ENCODE assay signal across 8 cellular contexts in genomic region chr6:75204959-75205775, GRCh38. TPM values are rescaled to one million over a fixed set of nuclear protein-coding genes. Genes with fewer than 3 reads are reported as not detected.
DNase-seq lines count a peak whose midpoint lies in the region; ATAC-seq, FAIRE-seq and TF ChIP-seq lines count a peak whose summit lies in the region.

No MANE protein-coding gene starts in this region.

- H3K4me3 ChIP-seq in bronchial epithelial cell (ENCODE audit: low read depth, low read length) (peak overlapping the region; percentile 28), HepG2 (replicated peaks in 1 of 3; ENCODE audit: insufficient read depth in 1 of 3, low read depth in 2 of 3, low read length in 3 of 3) (peak overlapping the region in 1 of 3 experiments; percentile 32; a peak in 1 of 6 replicates), testis (peak overlapping the region; percentile 51 to 71)

- H3K36me3 ChIP-seq in bronchial epithelial cell (ENCODE audit: control insufficient read depth, insufficient read depth, low read length) (no peaks in the 10 kb centered on the region), HepG2 (replicated peaks in 1 of 2; ENCODE audit: control insufficient read depth in 1 of 2, insufficient read depth in 2 of 2, low read length in 2 of 2) (no peaks in the 10 kb centered on the region), testis (ENCODE audit: low read depth, missing control alignments) (no peaks in the 10 kb centered on the region)

- TF ChIP-seq EP300 in HepG2 (IDR thresholded peaks at IDR 0.05; ENCODE audit: low read depth in 2 of 2, low read length in 2 of 2) (no peak), HepG2 (CRISPR knock-in tag; IDR thresholded peaks at IDR 0.05; ENCODE audit: borderline replicate concordance) (no peak)

- no peaks in the 10 kb centered on the region for H3K4me1 ChIP-seq in HepG2 (ENCODE audit: insufficient read depth, low read length)
- H3K4me1 ChIP-seq in testis, result peaks cover 18% of the 10 kb centered on the region

- no peak for TF ChIP-seq RAD21 in HepG2 (CRISPR knock-in tag; IDR thresholded peaks at IDR 0.05)

- TF ChIP-seq POLR2A in HepG2 (IDR thresholded peaks at IDR 0.05; ENCODE audit: insufficient read depth in 1 of 2, low read depth in 2 of 2, low read length in 2 of 2) (no peak), testis (IDR thresholded peaks at IDR 0.05) (no peak)

- WGBS in HepG2 (ENCODE audit: low lambda C conversion rate), result 13% methylated on average over 17 of the region's 47 CpGs
- 1% methylated on average over 28 to 42 of the region's 47 CpGs for WGBS in testis, 2 donors

- no peak overlapping the region for H3K27ac ChIP-seq in HepG2 (ENCODE audit: extremely low read length, insufficient read depth, low read length)
- peak overlapping the region; percentile 28 to 67 for H3K27ac ChIP-seq in testis

- DNase-seq in DMS114 treated with DMSO at 0.1 percent for 48 hours (lab: John Stamatoyannopoulos, UW; ENCODE audit: unreplicated experiment), result peak; percentile 10
- peak; percentile 84 for DNase-seq in NCI-H226
- peak; percentile 44 for DNase-seq in bronchial epithelial cell (ENCODE audit: low read depth)
- no peak for DNase-seq in HepG2 (ENCODE audit: low spot score)
- no peak for DNase-seq in testis
- DNase-seq in NCI-H146 (lab: John Stamatoyannopoulos, UW), result no peak
- DNase-seq in HuH-7 (ENCODE audit: low spot score), result no peak
- no peak for DNase-seq in SKM-1 (lab: John Stamatoyannopoulos, UW; ENCODE audit: unreplicated experiment)

- H3K9me3 ChIP-seq in HepG2 (ENCODE audit: low read length) (no peaks in the 10 kb centered on the region), testis (no peaks in the 10 kb centered on the region)

- H4K20me1 ChIP-seq in HepG2 (ENCODE audit: insufficient read depth, low read length), result no peaks in the 10 kb centered on the region

- in situ Hi-C loops in HepG2 (cut with HindIII; ENCODE audit: extremely low pct_ligation_motif_present, low pct_unique_long_range_greater_than_20kb), result loop anchor here (10.0 to 25.0 kb wide), 6 partner anchors 450 to 1468 kb away; no protein-coding TSS in a partner anchor

- no TSS peak for BruUV-seq in HepG2 (replicated peaks; lab: Mats Ljungman, UMichigan)

- ATAC-seq in HepG2, result no peak

- H3K4me2 ChIP-seq in HepG2 (ENCODE audit: low read depth, low read length), result peak overlapping the region; percentile 35; the same call in 1 of the 2 replicates

- POLR2A ChIA-PET in HepG2 (lab: Yijun Ruan, JAX), result no interaction called here

- intact Hi-C loops in HepG2 (cut with micrococcal nuclease; ENCODE audit: unreplicated experiment), result loop anchor here (1.0 to 10.0 kb wide), 5 partner anchors 140 to 1350 kb away; no protein-coding TSS in a partner anchor
- intact Hi-C loops in testis (cut with DNase I; ENCODE audit: low total_unique reads), result loop anchor here (10.0 kb wide), 2 partner anchors 790 to 1460 kb away; no protein-coding TSS in a partner anchor

- H3K27me3 ChIP-seq in bronchial epithelial cell (ENCODE audit: control insufficient read depth, insufficient read depth, low read length) (peaks cover 1% of the 10 kb centered on the region), HepG2 (ENCODE audit: control insufficient read depth in 1 of 2, insufficient read depth in 2 of 2, low read length in 2 of 2) (peaks cover 6 to 64% of the 10 kb centered on the region in 2 experiments; a peak in 4 of 5 replicates), testis (no peaks in the 10 kb centered on the region)

- H3K79me2 ChIP-seq in HepG2 (ENCODE audit: insufficient read depth, low read length), result no peaks in the 10 kb centered on the region

- no peak overlapping the region for H2AFZ ChIP-seq in HepG2 (ENCODE audit: low read length)

- no peak overlapping the region for H3K9ac ChIP-seq in HepG2 (ENCODE audit: insufficient read depth, low read depth, low read length)

- TF ChIP-seq CTCF in bronchial epithelial cell (IDR thresholded peaks at IDR 0.05; ENCODE audit: insufficient read depth, low read length, severe bottlenecking) (no peak), HepG2 (CRISPR knock-in tag; IDR thresholded peaks at IDR 0.05) (no peak), testis (IDR thresholded peaks at IDR 0.05) (no peak)

- CTCF ChIA-PET in HepG2 (lab: Yijun Ruan, JAX; ENCODE audit: low intra/inter-chr PET ratio, low total read pairs), result interaction anchor here (1.1 to 1.9 kb wide), 2 partner anchors 306 to 861 kb away, joined by 4 to 5 read pairs; no protein-coding TSS in a partner anchor

- FAIRE-seq in bronchial epithelial cell (lab: Jason Lieb, UNC) (no peak), HepG2 (lab: Jason Lieb, UNC) (no peak)

TF ChIP-seq in HepG2, 621 proteins besides CTCF, POLR2A, EP300 and RAD21 (continues in another document):
- TF ChIP-seq ZKSCAN8 (CRISPR knock-in tag; IDR thresholded peaks at IDR 0.05; ENCODE audit: borderline replicate concordance) (no peak), DPF2 (CRISPR knock-in tag; IDR thresholded peaks at IDR 0.05; ENCODE audit: borderline replicate concordance, low read depth) (no peak)
- TF ChIP-seq, protein P1, sequence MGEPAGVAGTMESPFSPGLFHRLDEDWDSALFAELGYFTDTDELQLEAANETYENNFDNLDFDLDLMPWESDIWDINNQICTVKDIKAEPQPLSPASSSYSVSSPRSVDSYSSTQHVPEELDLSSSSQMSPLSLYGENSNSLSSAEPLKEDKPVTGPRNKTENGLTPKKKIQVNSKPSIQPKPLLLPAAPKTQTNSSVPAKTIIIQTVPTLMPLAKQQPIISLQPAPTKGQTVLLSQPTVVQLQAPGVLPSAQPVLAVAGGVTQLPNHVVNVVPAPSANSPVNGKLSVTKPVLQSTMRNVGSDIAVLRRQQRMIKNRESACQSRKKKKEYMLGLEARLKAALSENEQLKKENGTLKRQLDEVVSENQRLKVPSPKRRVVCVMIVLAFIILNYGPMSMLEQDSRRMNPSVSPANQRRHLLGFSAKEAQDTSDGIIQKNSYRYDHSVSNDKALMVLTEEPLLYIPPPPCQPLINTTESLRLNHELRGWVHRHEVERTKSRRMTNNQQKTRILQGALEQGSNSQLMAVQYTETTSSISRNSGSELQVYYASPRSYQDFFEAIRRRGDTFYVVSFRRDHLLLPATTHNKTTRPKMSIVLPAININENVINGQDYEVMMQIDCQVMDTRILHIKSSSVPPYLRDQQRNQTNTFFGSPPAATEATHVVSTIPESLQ (CRISPR knock-in tag; conservative IDR thresholded peaks at IDR 0.05), result no peak

RNA-seq across cellular contexts. Expression of gene COL12A1, which starts 0.7 kb away (rescaled TPM):
- total RNA-seq in bronchial epithelial cell (6.4 and 11.3 TPM in 2 replicates), HepG2 (2016; rRNA removed; fragmentation: Illumina TruSeq; extraction: Trizol) (0.02 TPM in 1 of 2 replicates, not detected in the other), testis (10 to 100 TPM; 11.4 to 13.6 TPM)
- not detected in 2 replicates for total RNA-seq in HepG2 (2016; cell fraction: cytosol; rRNA removed; fragmentation: Illumina TruSeq; extraction: Trizol; ENCODE audit: low read depth)
- not detected in 2 replicates for total RNA-seq in HepG2 (2016; cell fraction: insoluble cytoplasmic fraction; rRNA removed; fragmentation: Illumina TruSeq; extraction: Trizol)
- total RNA-seq in HepG2 (2016; cell fraction: membrane; rRNA removed; fragmentation: Illumina TruSeq; extraction: Trizol), result not detected in 2 replicates
- 0.06 TPM in 1 of 2 replicates, not detected in the other for total RNA-seq in HepG2 (2016; cell fraction: nucleus; rRNA removed; fragmentation: Illumina TruSeq; extraction: Trizol)
- polyA plus RNA-seq in HepG2 (2011; rRNA removed) (0.20 TPM in 1 of 2 replicates, not detected in the other), testis (ENCODE audit: insufficient read depth, low read depth, low replicate concordance) (27.3 TPM)
- polyA plus RNA-seq in HepG2 (2011; cell fraction: cytosol; rRNA removed), result 0.01 TPM in 1 of 2 replicates, not detected in the other
- 0.07 TPM in 1 of 2 replicates, not detected in the other for polyA plus RNA-seq in HepG2 (2011; cell fraction: nucleus; rRNA removed)
- 0.01 TPM in 1 of 2 replicates, not detected in the other for polyA plus RNA-seq in HepG2 (2012)
- polyA plus RNA-seq in HepG2 (2016; cell fraction: cytosol; fragmentation: Illumina TruSeq; extraction: Trizol; ENCODE audit: low read depth), result not detected in 2 replicates
- polyA plus RNA-seq in HepG2 (2016; cell fraction: insoluble cytoplasmic fraction; fragmentation: Illumina TruSeq; extraction: Trizol; ENCODE audit: low read depth), result not detected in 2 replicates
- polyA plus RNA-seq in HepG2 (2016; cell fraction: membrane; fragmentation: Illumina TruSeq; extraction: Trizol; ENCODE audit: low read depth), result not detected in 2 replicates
- 0.12 TPM in 1 of 2 replicates, not detected in the other for polyA plus RNA-seq in HepG2 (2016; cell fraction: nucleus; fragmentation: Illumina TruSeq; extraction: Trizol; ENCODE audit: insufficient read depth, low read depth)
- polyA minus RNA-seq in HepG2 (2011; rRNA and poly(A)+ RNA removed; ENCODE audit: low replicate concordance), result 328 TPM in 1 of 2 replicates, not detected in the other
- 0.79 and 2.3 TPM in 2 replicates for polyA minus RNA-seq in HepG2 (2011; cell fraction: cytosol; rRNA and poly(A)+ RNA removed)
- polyA minus RNA-seq in HepG2 (2011; cell fraction: nucleus; rRNA and poly(A)+ RNA removed), result 0.12 and 0.77 TPM in 2 replicates

RNA-seq across cellular contexts. Expression of gene COX7A2, which starts 38.4 kb away (rescaled TPM):
- total RNA-seq in bronchial epithelial cell (124 and 176 TPM in 2 replicates), HepG2 (2016; rRNA removed; fragmentation: Illumina TruSeq; extraction: Trizol) (481 and 556 TPM in 2 replicates), testis (100 to 1,000 TPM; 154 to 167 TPM)
- 280 and 328 TPM in 2 replicates for total RNA-seq in HepG2 (2016; cell fraction: cytosol; rRNA removed; fragmentation: Illumina TruSeq; extraction: Trizol; ENCODE audit: low read depth)
- total RNA-seq in HepG2 (2016; cell fraction: insoluble cytoplasmic fraction; rRNA removed; fragmentation: Illumina TruSeq; extraction: Trizol), result 517 and 605 TPM in 2 replicates
- total RNA-seq in HepG2 (2016; cell fraction: membrane; rRNA removed; fragmentation: Illumina TruSeq; extraction: Trizol), result 294 and 325 TPM in 2 replicates
- 231 and 261 TPM in 2 replicates for total RNA-seq in HepG2 (2016; cell fraction: nucleus; rRNA removed; fragmentation: Illumina TruSeq; extraction: Trizol)
- polyA plus RNA-seq in HepG2 (2011; rRNA removed) (311 and 407 TPM in 2 replicates), testis (ENCODE audit: insufficient read depth, low read depth, low replicate concordance) (1,268 TPM)
- polyA plus RNA-seq in HepG2 (2011; cell fraction: cytosol; rRNA removed), result 137 and 186 TPM in 2 replicates
- 59.1 and 61.9 TPM in 2 replicates for polyA plus RNA-seq in HepG2 (2011; cell fraction: nucleus; rRNA removed)
- 241 and 395 TPM in 2 replicates for polyA plus RNA-seq in HepG2 (2012)
- polyA plus RNA-seq in HepG2 (2016; cell fraction: cytosol; fragmentation: Illumina TruSeq; extraction: Trizol; ENCODE audit: low read depth), result 218 and 256 TPM in 2 replicates
- 311 and 334 TPM in 2 replicates for polyA plus RNA-seq in HepG2 (2016; cell fraction: insoluble cytoplasmic fraction; fragmentation: Illumina TruSeq; extraction: Trizol; ENCODE audit: low read depth)
- 165 and 228 TPM in 2 replicates for polyA plus RNA-seq in HepG2 (2016; cell fraction: membrane; fragmentation: Illumina TruSeq; extraction: Trizol; ENCODE audit: low read depth)
- polyA plus RNA-seq in HepG2 (2016; cell fraction: nucleus; fragmentation: Illumina TruSeq; extraction: Trizol; ENCODE audit: insufficient read depth, low read depth), result 278 and 326 TPM in 2 replicates
- 63.3 and 108 TPM in 2 replicates for polyA minus RNA-seq in HepG2 (2011; rRNA and poly(A)+ RNA removed; ENCODE audit: low replicate concordance)
- 36.2 and 38.6 TPM in 2 replicates for polyA minus RNA-seq in HepG2 (2011; cell fraction: cytosol; rRNA and poly(A)+ RNA removed)
- polyA minus RNA-seq in HepG2 (2011; cell fraction: nucleus; rRNA and poly(A)+ RNA removed), result 17.8 and 18.6 TPM in 2 replicates

Comparison
In these comparisons a context has a peak if more than half of its experiments do, and no peak if none do; other contexts are left out.
1. DNase-seq: peak in DMS114 treated with DMSO at 0.1 percent for 48 hours (single experiment), NCI-H226 (single experiment) and bronchial epithelial cell (single experiment); none in HepG2 (single experiment), testis (single experiment), NCI-H146 (single experiment), HuH-7 (single experiment) and SKM-1 (single experiment).